In the genomic region with DNA sequence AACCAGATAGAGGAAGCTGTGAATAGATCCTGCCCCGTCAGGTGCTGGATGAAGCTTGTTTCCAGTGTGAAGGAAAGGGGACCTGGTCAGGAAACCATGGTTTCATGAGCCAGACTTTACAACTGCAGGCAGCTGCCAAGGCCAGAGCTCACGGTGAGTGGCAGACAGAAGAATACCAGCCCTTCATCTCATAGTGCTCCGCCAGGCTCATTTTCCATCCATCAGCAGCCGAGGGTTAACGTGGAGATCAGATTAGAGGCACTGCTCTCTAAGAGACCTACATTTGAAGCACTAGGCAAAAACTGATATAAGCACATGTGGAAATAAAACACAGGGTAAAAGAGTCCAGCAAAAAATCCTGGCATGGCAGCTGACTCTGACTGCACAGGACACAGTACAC, we compare ENCODE assay signal across 21 cellular contexts.
"Had no signal": no experiment of that assay in that cellular context is flagged by ENCODE, and none has a peak within 500 bp of the region (broad histone marks: within the 10 kb centered on the region; RNA-seq: fewer than 3 reads in every experiment).

No MANE protein-coding gene starts in this region.

- H3K4me1 Mint-ChIP-seq: T-helper 17 cell had no signal

- DNase-seq: activated CD4-positive, alpha-beta T cell treated with anti-CD3 and anti-CD28 coated beads for 4 hours; activated CD4-positive, alpha-beta T cell treated with anti-CD3 and anti-CD28 coated beads, Interleukin-2, amount 50 U/mL, for 48 hours; activated CD4-positive, CD25-positive, alpha-beta regulatory T cell; activated naive CD4-positive, alpha-beta T cell treated with Interleukin-2 at 50 U/mL for 16 hours; activated naive CD8-positive, alpha-beta T cell treated with anti-CD3 and anti-CD28 coated beads for 36 hours; activated T-cell treated with anti-CD3 and anti-CD28 coated beads, Interleukin-2, amount 50 U/mL, for 48 hours; cerebellar nuclear complex; esophagus squamous epithelium; gastrocnemius medialis; hypothalamus; left ventricle myocardium superior; mammary epithelial cell; mucosa of descending colon; psoas muscle; right cardiac atrium; stimulated activated CD4-positive, alpha-beta T cell treated with anti-CD3 and anti-CD28 coated beads, Interleukin-4, amount 100 ng/mL, for 4 hours; substantia nigra; T-helper 17 cell; thyroid gland had no signal

- H3K27me3 Mint-ChIP-seq: activated naive CD8-positive, alpha-beta T cell treated with anti-CD3 and anti-CD28 coated beads for 36 hours had no signal

- ATAC-seq: gastrocnemius medialis, left ventricle myocardium superior, mucosa of descending colon, right cardiac atrium, T-helper 17 cell had no signal

- H3K9me3 Mint-ChIP-seq: neural crest cell had no signal

- H3K36me3 Mint-ChIP-seq: activated naive CD8-positive, alpha-beta T cell treated with anti-CD3 and anti-CD28 coated beads for 36 hours had no signal

- H3K4me3 Mint-ChIP-seq: activated naive CD8-positive, alpha-beta T cell treated with anti-CD3 and anti-CD28 coated beads for 36 hours; neural crest cell; stimulated activated naive CD8-positive, alpha-beta T cell treated with anti-CD3 and anti-CD28 coated beads, Interleukin-15, Interleukin-2, amounts not matched to agents 100 ng/mL and 50 ng/mL, for 24 hours; T-helper 17 cell had no signal

- H3K27ac Mint-ChIP-seq: activated naive CD8-positive, alpha-beta T cell treated with anti-CD3 and anti-CD28 coated beads for 36 hours; stimulated activated naive CD8-positive, alpha-beta T cell treated with anti-CD3 and anti-CD28 coated beads, Interleukin-15, Interleukin-2, amounts not matched to agents 100 ng/mL and 50 ng/mL, for 24 hours; T-helper 17 cell had no signal
